ENCODE assay signal across 38 cellular contexts in the genomic region with DNA sequence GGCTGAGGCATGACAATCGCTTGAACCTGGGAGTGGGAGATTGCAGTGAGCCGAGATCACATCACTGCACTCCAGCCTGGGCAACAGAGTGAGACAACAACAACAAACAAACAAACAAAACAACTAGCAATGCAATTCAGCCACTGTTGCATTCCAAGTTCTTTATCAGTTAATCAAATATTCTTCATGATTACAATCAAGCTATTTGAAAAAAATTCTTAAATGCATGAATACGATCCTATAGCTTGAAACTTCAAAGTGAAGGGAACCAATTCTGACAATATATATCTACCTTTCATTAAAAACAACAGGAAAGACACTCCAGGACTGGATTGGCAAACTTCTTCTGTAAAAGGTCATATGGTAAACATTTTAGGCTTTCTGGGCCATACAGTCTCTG. TPM values are rescaled to one million over a fixed set of nuclear protein-coding genes. Genes with fewer than 3 reads are reported as not detected.
"Had no signal": no experiment of that assay in that cellular context is flagged by ENCODE, and none has a peak within 500 bp of the region (broad histone marks: within the 10 kb centered on the region; RNA-seq: fewer than 3 reads in every experiment).

No MANE protein-coding gene starts in this region.

- H3K4me1 ChIP-seq: adrenal gland, ascending aorta, body of pancreas, breast epithelium had no signal

- DNase-seq: activated effector memory CD4-positive, alpha-beta T cell treated with anti-CD3 and anti-CD28 coated beads, Interleukin-2, amount 50 U/mL, for 16 hours; activated effector memory CD4-positive, alpha-beta T cell treated with Interleukin-2 at 50 U/mL for 16 hours; activated gamma-delta T cell; activated gamma-delta T cell treated with Interleukin-2 at 50 U/mL for 16 hours; activated naive CD4-positive, alpha-beta T cell; activated naive CD4-positive, alpha-beta T cell treated with anti-CD3 and anti-CD28 coated beads for 36 hours; activated naive CD4-positive, alpha-beta T cell treated with anti-CD3 and anti-CD28 coated beads, Interleukin-2, amount 10 ng/mL, durations not matched to agents 7 days and 5 days; activated naive CD4-positive, alpha-beta T cell treated with anti-CD3 and anti-CD28 coated beads, Interleukin-2, amount 50 U/mL, for 16 hours; activated naive CD4-positive, alpha-beta T cell treated with Interleukin-2 at 50 U/mL for 16 hours; activated naive CD8-positive, alpha-beta T cell treated with anti-CD3 and anti-CD28 coated beads for 36 hours; activated naive CD8-positive, alpha-beta T cell treated with anti-CD3 and anti-CD28 coated beads, Interleukin-2, amount 10 ng/mL, durations not matched to agents 7 days and 5 days; activated naive CD8-positive, alpha-beta T cell treated with anti-CD3 and anti-CD28 coated beads, Interleukin-2, amount 50 U/mL, for 24 hours; activated T-cell treated with anti-CD3 and anti-CD28 coated beads, Interleukin-2, amount 50 U/mL, for 24 hours; activated T-cell treated with anti-CD3 and anti-CD28 coated beads, Interleukin-2, amount 50 U/mL, for 4 hours; activated T-cell treated with anti-CD3 and anti-CD28 coated beads, Interleukin-2, amount 50 U/mL, for 48 hours; activated T-cell treated with anti-CD3 and anti-CD28 coated beads, Interleukin-2, amount 50 U/mL, for 72 hours; adrenal gland; amniotic stem cell; amygdala; anterior cingulate cortex; aorta; body of pancreas; brain microvascular endothelial cell; caudate nucleus; central memory CD4-positive, alpha-beta T cell; cerebellar nuclear complex had no signal

- H3K27me3 ChIP-seq: ascending aorta, brain microvascular endothelial cell, breast epithelium had no signal

- FAIRE-seq: astrocyte, bronchial epithelial cell had no signal

- H3K36me3 ChIP-seq: adrenal gland, ascending aorta, brain microvascular endothelial cell, breast epithelium, cardiac muscle cell had no signal

- ATAC-seq: activated naive CD4-positive, alpha-beta T cell treated with anti-CD3 and anti-CD28 coated beads, Interleukin-2, amount 50 U/mL, for 72 hours; activated naive CD8-positive, alpha-beta T cell treated with anti-CD3 and anti-CD28 coated beads, Interleukin-2, amount 50 U/mL, for 24 hours; activated T-cell treated with anti-CD3 and anti-CD28 coated beads, Interleukin-2, amount 50 U/mL, for 4 hours; activated T-cell treated with anti-CD3 and anti-CD28 coated beads, Interleukin-2, amount 50 U/mL, for 72 hours; activated T-helper 17 cell treated with anti-CD3 and anti-CD28 coated beads, Interleukin-2, amount 50 U/mL, for 72 hours; body of pancreas had no signal

- H3K4me3 ChIP-seq: adrenal gland, ascending aorta, body of pancreas, breast epithelium, cardiac muscle cell had no signal

- H3K9me3 ChIP-seq: adrenal gland, ascending aorta, body of pancreas had no signal

- H3K27ac ChIP-seq: adrenal gland, ascending aorta, body of pancreas, brain microvascular endothelial cell, breast epithelium, cardiac muscle cell had no signal

RNA-seq across cellular contexts. Expression of a gene that starts 31.3 kb away (rescaled TPM):
- total RNA-seq: activated naive CD4-positive, alpha-beta T cell treated with anti-CD3 and anti-CD28 coated beads for 36 hours; activated naive CD4-positive, alpha-beta T cell treated with anti-CD3 and anti-CD28 coated beads, Interleukin-2, amount 50 U/mL, for 72 hours; activated naive CD8-positive, alpha-beta T cell treated with anti-CD3 and anti-CD28 coated beads for 36 hours; activated naive CD8-positive, alpha-beta T cell treated with anti-CD3 and anti-CD28 coated beads, Interleukin-2, amount 10 ng/mL, durations not matched to agents 7 days and 5 days; activated T-cell treated with anti-CD3 and anti-CD28 coated beads, Interleukin-2, amount 50 U/mL, for 4 hours; activated T-cell treated with anti-CD3 and anti-CD28 coated beads, Interleukin-2, amount 50 U/mL, for 72 hours; activated T-helper 1 cell treated with anti-CD3 and anti-CD28 coated beads, Interleukin-12 subunit alpha, Interleukin-12 subunit beta, Interleukin-2, Interleukin-4 antibody, amounts not matched to agents 30 ng/mL and 10 ng/mL and 1 ng/mL, durations not matched to agents 14 hours and 24 hours and 36 hours; activated T-helper 17 cell treated with anti-CD3 and anti-CD28 coated beads, Interleukin-2, amount 50 U/mL, for 72 hours; activated T-helper 2 cell treated with anti-CD3 and anti-CD28 coated beads, Interferon-gamma antibody, Interleukin-2, Interleukin-4, amounts not matched to agents 10 μg/mL and 5 μg/mL and 100 μg/mL, durations not matched to agents 14 hours and 24 hours and 36 hours; adrenal gland; aorta; ascending aorta; body of pancreas; breast epithelium; bronchial epithelial cell; cardiac septum; chondrocyte had no signal
- polyA plus RNA-seq: adipose tissue, adrenal gland, aorta had no signal
